In the genomic region with DNA sequence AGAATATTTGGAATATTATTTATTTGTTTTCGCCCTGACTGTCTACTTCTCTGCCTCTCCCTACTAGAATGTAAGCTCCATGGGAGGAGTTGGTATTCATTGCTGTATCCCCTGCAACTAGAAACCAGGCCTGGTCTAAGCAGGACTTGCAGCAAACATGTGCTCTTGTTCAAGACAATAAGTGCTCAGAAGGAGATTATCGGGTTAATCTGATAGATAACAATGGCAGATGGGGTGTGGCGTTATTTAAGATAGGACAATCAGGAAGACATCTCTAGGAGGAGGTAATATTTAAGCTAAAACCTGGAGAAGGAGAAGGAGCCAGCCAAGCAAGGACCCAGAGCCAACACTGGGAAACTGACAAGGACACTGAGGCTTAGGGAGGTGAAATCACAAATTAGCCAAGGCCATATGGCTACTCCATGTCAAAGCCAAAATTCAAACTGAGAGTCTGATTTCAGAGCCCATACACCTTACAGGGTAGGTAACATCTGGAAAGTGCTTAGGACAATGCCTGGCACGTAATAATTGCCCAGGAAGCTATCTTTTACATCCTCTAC, we compare ENCODE assay signal across 1 cellular context.
TF ChIP-seq lines count a peak whose summit lies in the region.

No MANE protein-coding gene starts in this region.

TF ChIP-seq in H1, 55 proteins besides CTCF, POLR2A, EP300 and RAD21:
- no peak for TF ChIP-seq BACH1 (IDR thresholded peaks at IDR 0.05; ENCODE audit: low read length)
- no peak for TF ChIP-seq ASH2L (IDR thresholded peaks at IDR 0.05; ENCODE audit: low read length)
- TF ChIP-seq GTF2F1 (IDR thresholded peaks at IDR 0.05; ENCODE audit: borderline replicate concordance, low read depth, low read length) = no peak
- TF ChIP-seq SIRT6 (IDR thresholded peaks at IDR 0.05; ENCODE audit: low read length) = no peak
- TF ChIP-seq CHD2 (IDR thresholded peaks at IDR 0.05; ENCODE audit: low read length) = no peak
- no peak for TF ChIP-seq POU5F1 (IDR thresholded peaks at IDR 0.05; ENCODE audit: low read depth, low read length)
- TF ChIP-seq SIN3A (conservative IDR thresholded peaks at IDR 0.05 in 1 of 2, IDR thresholded peaks at IDR 0.05 in 1 of 2; ENCODE audit: low read depth in 1 of 2, low read length in 2 of 2) = no peak
- TF ChIP-seq, protein P1, sequence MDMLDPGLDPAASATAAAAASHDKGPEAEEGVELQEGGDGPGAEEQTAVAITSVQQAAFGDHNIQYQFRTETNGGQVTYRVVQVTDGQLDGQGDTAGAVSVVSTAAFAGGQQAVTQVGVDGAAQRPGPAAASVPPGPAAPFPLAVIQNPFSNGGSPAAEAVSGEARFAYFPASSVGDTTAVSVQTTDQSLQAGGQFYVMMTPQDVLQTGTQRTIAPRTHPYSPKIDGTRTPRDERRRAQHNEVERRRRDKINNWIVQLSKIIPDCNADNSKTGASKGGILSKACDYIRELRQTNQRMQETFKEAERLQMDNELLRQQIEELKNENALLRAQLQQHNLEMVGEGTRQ (IDR thresholded peaks at IDR 0.05; ENCODE audit: low read length) = no peak
